In the genomic region with DNA sequence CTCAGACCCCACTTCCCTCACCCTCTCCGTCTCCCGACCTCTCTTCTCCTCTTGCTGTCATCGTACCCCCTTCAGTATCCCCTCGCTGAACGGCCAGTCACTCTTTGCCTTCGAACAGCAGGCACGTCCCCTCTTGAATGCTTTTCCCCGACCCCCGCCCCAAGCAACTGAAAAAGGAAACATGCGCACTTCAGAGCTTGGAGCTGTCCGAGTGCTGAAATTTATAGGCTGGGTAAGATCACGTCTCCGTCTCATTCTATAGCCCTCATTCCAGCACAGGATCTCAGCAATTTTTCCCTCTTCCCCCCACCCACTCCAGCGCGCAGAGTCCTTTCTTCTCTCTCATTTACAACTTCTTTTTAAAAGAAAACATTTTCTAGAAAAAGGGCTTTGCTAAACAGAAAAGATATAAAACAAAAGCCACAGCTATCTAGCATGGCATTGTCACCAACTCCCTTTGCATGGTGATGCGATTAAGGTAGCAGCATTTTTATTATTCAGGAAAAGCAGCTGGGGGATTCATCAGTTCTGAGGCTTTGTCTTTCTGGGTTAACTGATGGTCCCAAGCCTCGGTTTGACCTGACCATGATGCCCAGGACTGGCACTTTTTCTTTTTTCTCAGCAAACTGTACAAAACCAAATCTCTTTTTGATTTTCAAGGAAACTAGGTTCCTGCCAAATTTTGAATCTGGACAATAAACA, we compare ENCODE assay signal across 9 cellular contexts. TPM values are rescaled to one million over a fixed set of nuclear protein-coding genes. Genes with fewer than 3 reads are reported as not detected.
DNase-seq lines count a peak whose midpoint lies in the region; FAIRE-seq and TF ChIP-seq lines count a peak whose summit lies in the region.
"Had no signal": no experiment of that assay in that cellular context is flagged by ENCODE, and none has a peak within 500 bp of the region (broad histone marks: within the 10 kb centered on the region; RNA-seq: fewer than 3 reads in every experiment).

A gene (plus strand): TSS at position 249 of the 702 bp plus-strand sequence. CDS start 522 bp downstream, outside the sequence.

- H3K4me1 ChIP-seq in BE2C: no peaks in the 10 kb centered on the region
- H3K4me1 ChIP-seq: parathyroid adenoma had no signal

- H3K9me3 ChIP-seq in BE2C: no peaks in the 10 kb centered on the region

- no peaks in the 10 kb centered on the region for H3K36me3 ChIP-seq in BE2C

- FAIRE-seq in frontal cortex (lab: Jason Lieb, UNC): no peak

- no peak for TF ChIP-seq CTCF in BE2C (IDR thresholded peaks at IDR 0.05; ENCODE audit: low read depth, low read length)

- DNase-seq in SIG-M5 treated with dmso at 0.1 percent for 504 hours (lab: John Stamatoyannopoulos, UW; ENCODE audit: unreplicated experiment) (peak; percentile 1), SIG-M5 (lab: John Stamatoyannopoulos, UW) (no peak), RPMI8226 (peak; percentile 19), frontal cortex (ENCODE audit: low spot score in 2 of 2) (no peak), OCI-M2 (lab: John Stamatoyannopoulos, UW; ENCODE audit: unreplicated experiment) (no peak), BE2C (no peak), NCI-H1694 treated with DMSO at 0.1 percent for 48 hours (lab: John Stamatoyannopoulos, UW) (no peak)
- DNase-seq in stimulated activated CD8-positive, alpha-beta memory T cell treated with anti-CD3 and anti-CD28 coated beads, Interleukin-4, amount 100 ng/mL, for 48 hours: peak; percentile 22

- H3K27me3 ChIP-seq in BE2C: peaks cover 10% of the 10 kb centered on the region

- H3K4me3 ChIP-seq in BE2C (ENCODE audit: low read depth, low read length): no peak within 1 kb of the TSS

RNA-seq across cellular contexts. Expression of the gene that starts here (rescaled TPM):
- 113 TPM for total RNA-seq in frontal cortex
- polyA plus RNA-seq in BE2C (2012; ENCODE audit: insufficient read depth, insufficient read length, low read depth): not detected

Comparison
In these comparisons a context has a peak if more than half of its experiments do, and no peak if none do; other contexts are left out.
1. DNase-seq: peak in SIG-M5 treated with dmso at 0.1 percent for 504 hours (single experiment), RPMI8226 (single experiment) and stimulated activated CD8-positive, alpha-beta memory T cell treated with anti-CD3 and anti-CD28 coated beads, Interleukin-4, amount 100 ng/mL, for 48 hours (single experiment); none in SIG-M5 (single experiment), frontal cortex (0 of 2), OCI-M2 (single experiment), BE2C (single experiment) and NCI-H1694 treated with DMSO at 0.1 percent for 48 hours (single experiment).